ENCODE assay signal across 9 cellular contexts in the genomic region with DNA sequence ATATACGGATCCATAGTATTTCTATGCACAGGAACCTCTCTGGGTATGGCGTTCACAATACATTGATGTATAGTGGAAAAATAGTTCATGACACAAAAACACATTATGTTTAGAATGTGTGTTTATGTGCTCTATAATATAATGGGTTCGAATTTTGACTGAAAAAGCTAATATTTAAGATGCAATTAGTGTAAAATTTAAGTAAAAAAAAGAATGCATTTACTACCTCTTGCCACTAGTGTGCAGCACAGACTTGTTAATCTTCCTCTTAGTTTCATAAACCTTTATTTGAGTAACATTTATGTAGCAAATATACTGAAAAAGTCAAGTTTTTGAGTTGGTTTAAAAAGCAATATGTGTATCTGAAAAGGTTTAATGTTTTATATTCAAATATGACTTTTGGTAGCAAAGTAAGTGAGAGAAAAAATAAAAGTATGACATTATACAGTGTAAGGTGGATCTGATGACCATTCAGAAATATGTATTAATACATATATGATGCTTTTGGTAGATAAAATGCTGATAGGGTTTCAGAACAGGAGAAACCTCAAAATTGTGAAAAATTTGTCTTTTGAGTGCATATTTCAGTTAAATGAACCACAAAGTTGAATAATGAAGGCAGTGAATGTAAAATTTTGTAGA. TPM values are rescaled to one million over a fixed set of nuclear protein-coding genes. Genes with fewer than 3 reads are reported as not detected.
A peak's percentile ranks its signal among the peaks of the same experiment; 100 is the strongest.
DNase-seq lines count a peak whose midpoint lies in the region; ATAC-seq and TF ChIP-seq lines count a peak whose summit lies in the region.
"Had no signal": no experiment of that assay in that cellular context is flagged by ENCODE, and none has a peak within 500 bp of the region (broad histone marks: within the 10 kb centered on the region; RNA-seq: fewer than 3 reads in every experiment).

No MANE protein-coding gene starts in this region.

- no peak overlapping the region for H3K9ac ChIP-seq in SK-N-MC (ENCODE audit: insufficient read length)

- intact Hi-C loops in vagina (cut with DNase I): no loop called here

- peak; percentile 23 to 66 (median 30) for TF ChIP-seq CTCF in gastroesophageal sphincter (IDR thresholded peaks at IDR 0.05)
- peak in 2 of 3 experiments; percentile 20 to 23 for TF ChIP-seq CTCF in vagina (IDR thresholded peaks at IDR 0.05)

- TF ChIP-seq POLR2A in gastroesophageal sphincter (IDR thresholded peaks at IDR 0.05) (no peak), vagina (IDR thresholded peaks at IDR 0.05) (no peak)

- H3K4me1 ChIP-seq in gastroesophageal sphincter (peaks cover 0 to 3% (median 0%) of the 10 kb centered on the region in 3 donors), vagina (no peaks in the 10 kb centered on the region)

- H3K27me3 ChIP-seq in gastroesophageal sphincter (no peaks in the 10 kb centered on the region), vagina (no peaks in the 10 kb centered on the region)

- H3K9me3 ChIP-seq in SK-N-MC (ENCODE audit: low read depth, low read length) (no peaks in the 10 kb centered on the region), gastroesophageal sphincter (no peaks in the 10 kb centered on the region), vagina (no peaks in the 10 kb centered on the region)

- no peak overlapping the region for H3K4me3 ChIP-seq in SK-N-MC
- H3K4me3 ChIP-seq in gastroesophageal sphincter: no peak overlapping the region
- no peak overlapping the region for H3K4me3 ChIP-seq in vagina

- H3K36me3 ChIP-seq in SK-N-MC (ENCODE audit: insufficient read depth, low read length) (no peaks in the 10 kb centered on the region), gastroesophageal sphincter (no peaks in the 10 kb centered on the region), vagina (no peaks in the 10 kb centered on the region)

- peak in 2 of 3 experiments; percentile 19 to 74 for DNase-seq in NCI-H1417 (lab: John Stamatoyannopoulos, UW)
- DNase-seq in NCI-H1417 treated with DMSO at 0.1 percent for 48 hours (lab: John Stamatoyannopoulos, UW): no peak
- DNase-seq in SK-N-MC (ENCODE audit: low read depth, low spot score): peak; percentile 42
- no peak for DNase-seq in vagina (ENCODE audit: extremely low spot score in 2 of 2)
- no peak for DNase-seq in GF-D8 (lab: John Stamatoyannopoulos, UW)
- no peak for DNase-seq in activated CD4-positive, alpha-beta T cell treated with anti-CD3 and anti-CD28 coated beads for 1 hour
- DNase-seq: activated B cell treated with CpG ODN at 0.5 μM for 24 hours had no signal

- 19 to 44% methylated on average over 3 of the region's 3 CpGs for WGBS in gastroesophageal sphincter (ENCODE audit: low coverage in 1 of 2), 2 donors

- peak; percentile 60 for ATAC-seq in HG03457 (IDR thresholded peaks at IDR 0.05; ENCODE audit: unreplicated experiment)
- ATAC-seq in gastroesophageal sphincter: no peak

- no peak overlapping the region for H3K27ac ChIP-seq in SK-N-MC
- no peak overlapping the region for H3K27ac ChIP-seq in gastroesophageal sphincter
- no peak overlapping the region for H3K27ac ChIP-seq in vagina

- TF ChIP-seq EP300 in gastroesophageal sphincter (IDR thresholded peaks at IDR 0.05): no peak

RNA-seq across cellular contexts. Expression of a gene that starts 49.5 kb away (rescaled TPM):
- 10 to 100 TPM in 1 of 4 donors, 1 to 10 TPM in 3; 3.8 to 15.1 (median 4.9) TPM for total RNA-seq in gastroesophageal sphincter
- 6.4 TPM for total RNA-seq in vagina

Comparison
In these comparisons a context has a peak if more than half of its experiments do, and no peak if none do; other contexts are left out.
1. DNase-seq: peak in NCI-H1417 (2 of 3) and SK-N-MC (single experiment); none in NCI-H1417 treated with DMSO at 0.1 percent for 48 hours (single experiment), vagina (0 of 2), GF-D8 (single experiment) and activated CD4-positive, alpha-beta T cell treated with anti-CD3 and anti-CD28 coated beads for 1 hour (single experiment).